ENCODE assay signal across 1 cellular context in the genomic region with DNA sequence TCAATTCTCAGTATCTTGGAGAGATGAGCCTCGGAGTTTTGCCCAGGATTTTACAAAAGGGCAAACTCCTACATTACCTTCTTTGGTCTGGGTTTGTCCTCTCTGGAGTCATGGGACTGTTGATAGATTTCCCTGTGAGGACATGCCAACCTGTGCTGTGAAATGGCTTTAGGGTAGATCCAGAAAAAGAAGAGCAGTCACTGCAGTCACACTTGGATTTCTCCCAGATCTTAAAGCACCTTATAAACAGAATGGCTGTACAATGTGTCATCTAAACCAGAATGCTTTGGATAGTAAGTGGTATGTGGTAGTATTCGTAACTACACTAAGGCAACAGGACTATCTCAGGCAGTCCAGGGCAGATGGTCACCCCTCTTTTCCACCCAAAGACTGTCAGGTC.
TF ChIP-seq lines count a peak whose summit lies in the region.

No MANE protein-coding gene starts in this region.

TF ChIP-seq in IMR-90, 13 proteins besides CTCF, POLR2A, EP300 and RAD21:
- no peak for TF ChIP-seq RCOR1 (IDR thresholded peaks at IDR 0.05; ENCODE audit: insufficient replicate concordance, low read length)
- TF ChIP-seq, protein P1, sequence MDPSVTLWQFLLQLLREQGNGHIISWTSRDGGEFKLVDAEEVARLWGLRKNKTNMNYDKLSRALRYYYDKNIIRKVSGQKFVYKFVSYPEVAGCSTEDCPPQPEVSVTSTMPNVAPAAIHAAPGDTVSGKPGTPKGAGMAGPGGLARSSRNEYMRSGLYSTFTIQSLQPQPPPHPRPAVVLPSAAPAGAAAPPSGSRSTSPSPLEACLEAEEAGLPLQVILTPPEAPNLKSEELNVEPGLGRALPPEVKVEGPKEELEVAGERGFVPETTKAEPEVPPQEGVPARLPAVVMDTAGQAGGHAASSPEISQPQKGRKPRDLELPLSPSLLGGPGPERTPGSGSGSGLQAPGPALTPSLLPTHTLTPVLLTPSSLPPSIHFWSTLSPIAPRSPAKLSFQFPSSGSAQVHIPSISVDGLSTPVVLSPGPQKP (IDR thresholded peaks at IDR 0.05; ENCODE audit: borderline replicate concordance, low read depth, low read length) = no peak
- TF ChIP-seq FOS (IDR thresholded peaks at IDR 0.05; ENCODE audit: low read depth, low read length) = peak; percentile 55; the same call in 1 of the 2 replicates
- TF ChIP-seq BHLHE40 (IDR thresholded peaks at IDR 0.05; ENCODE audit: low read depth, low read length) = no peak
- no peak for TF ChIP-seq RFX5 (IDR thresholded peaks at IDR 0.05; ENCODE audit: low read depth, low read length)
